In genomic region chr13:42821437-42821836, GRCh38 we compare ENCODE assay signal across 1 cellular context.
TF ChIP-seq lines count a peak whose summit lies in the region.

No MANE protein-coding gene starts in this region.

TF ChIP-seq in SK-N-SH, 30 proteins besides CTCF, POLR2A, EP300 and RAD21 (continued from another document):
- TF ChIP-seq ZBTB33 (IDR thresholded peaks at IDR 0.05; ENCODE audit: borderline replicate concordance, low read depth) (no peak), EZH2phosphoT487 (IDR thresholded peaks at IDR 0.05; ENCODE audit: borderline replicate concordance, low read depth) (no peak), PBX3 (IDR thresholded peaks at IDR 0.05) (peak; percentile 80), MAX (IDR thresholded peaks at IDR 0.05; ENCODE audit: low read depth) (peak; percentile 21; the same call in 1 of the 2 replicates), RXRA (IDR thresholded peaks at IDR 0.05; ENCODE audit: borderline replicate concordance, low read depth) (peak; percentile 82), USF2 (IDR thresholded peaks at IDR 0.05; ENCODE audit: borderline replicate concordance, low read depth, low read length) (no peak)
